Comparison of ENCODE assay signal across 2 cellular contexts in the genomic region with DNA sequence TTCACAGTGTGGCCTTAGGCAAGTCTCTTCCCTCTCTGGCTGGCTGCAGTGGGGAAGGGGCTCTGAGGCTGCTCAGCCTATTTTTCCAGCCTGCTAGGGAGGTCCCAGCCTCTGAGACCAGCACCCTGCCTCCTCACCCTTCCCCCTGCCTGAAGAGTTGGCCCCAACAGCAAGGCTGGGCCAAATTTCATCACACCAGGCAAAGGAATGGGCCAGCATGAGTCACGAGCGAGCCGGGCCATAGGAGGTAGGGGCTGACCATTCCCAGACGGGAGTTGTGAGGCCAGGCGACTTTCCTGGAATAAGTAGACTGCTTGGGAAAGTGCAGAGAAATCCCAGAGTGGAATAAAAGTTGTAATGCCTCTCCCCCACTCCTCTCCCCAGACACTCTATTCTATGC.
A peak's percentile ranks its signal among the peaks of the same experiment; 100 is the strongest.
TF ChIP-seq lines count a peak whose summit lies in the region.

No MANE protein-coding gene starts in this region.

TF ChIP-seq in IMR-90, 13 proteins besides CTCF, POLR2A, EP300 and RAD21:
- TF ChIP-seq CEBPB (IDR thresholded peaks at IDR 0.05; ENCODE audit: low read depth, low read length) = peak; percentile 96
- TF ChIP-seq CHD1 (IDR thresholded peaks at IDR 0.05; ENCODE audit: low read depth, low read length) = no peak
- TF ChIP-seq, protein P1, sequence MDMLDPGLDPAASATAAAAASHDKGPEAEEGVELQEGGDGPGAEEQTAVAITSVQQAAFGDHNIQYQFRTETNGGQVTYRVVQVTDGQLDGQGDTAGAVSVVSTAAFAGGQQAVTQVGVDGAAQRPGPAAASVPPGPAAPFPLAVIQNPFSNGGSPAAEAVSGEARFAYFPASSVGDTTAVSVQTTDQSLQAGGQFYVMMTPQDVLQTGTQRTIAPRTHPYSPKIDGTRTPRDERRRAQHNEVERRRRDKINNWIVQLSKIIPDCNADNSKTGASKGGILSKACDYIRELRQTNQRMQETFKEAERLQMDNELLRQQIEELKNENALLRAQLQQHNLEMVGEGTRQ (IDR thresholded peaks at IDR 0.05; ENCODE audit: low read depth, low read length) = no peak; the same call in 1 of the 2 replicates
- TF ChIP-seq MXI1 (IDR thresholded peaks at IDR 0.05; ENCODE audit: borderline replicate concordance, low read depth, low read length) = no peak
- no peak for TF ChIP-seq MAFK (IDR thresholded peaks at IDR 0.05; ENCODE audit: low read depth, low read length)
- no peak for TF ChIP-seq SMC3 (IDR thresholded peaks at IDR 0.05; ENCODE audit: low read depth, low read length)
- peak; percentile 71 for TF ChIP-seq RCOR1 (IDR thresholded peaks at IDR 0.05; ENCODE audit: insufficient replicate concordance, low read length)
- peak; percentile 90 for TF ChIP-seq FOS (IDR thresholded peaks at IDR 0.05; ENCODE audit: low read depth, low read length)
- TF ChIP-seq MAZ (IDR thresholded peaks at IDR 0.05; ENCODE audit: borderline replicate concordance, low read depth, low read length) = peak; percentile 73; the same call in 1 of the 2 replicates
- TF ChIP-seq NFE2L2 (IDR thresholded peaks at IDR 0.05; ENCODE audit: low read depth, low read length) = no peak
- TF ChIP-seq, protein P2, sequence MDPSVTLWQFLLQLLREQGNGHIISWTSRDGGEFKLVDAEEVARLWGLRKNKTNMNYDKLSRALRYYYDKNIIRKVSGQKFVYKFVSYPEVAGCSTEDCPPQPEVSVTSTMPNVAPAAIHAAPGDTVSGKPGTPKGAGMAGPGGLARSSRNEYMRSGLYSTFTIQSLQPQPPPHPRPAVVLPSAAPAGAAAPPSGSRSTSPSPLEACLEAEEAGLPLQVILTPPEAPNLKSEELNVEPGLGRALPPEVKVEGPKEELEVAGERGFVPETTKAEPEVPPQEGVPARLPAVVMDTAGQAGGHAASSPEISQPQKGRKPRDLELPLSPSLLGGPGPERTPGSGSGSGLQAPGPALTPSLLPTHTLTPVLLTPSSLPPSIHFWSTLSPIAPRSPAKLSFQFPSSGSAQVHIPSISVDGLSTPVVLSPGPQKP (IDR thresholded peaks at IDR 0.05; ENCODE audit: borderline replicate concordance, low read depth, low read length) = no peak

TF ChIP-seq in H1, 55 proteins besides CTCF, POLR2A, EP300 and RAD21:
- TF ChIP-seq, protein P3, sequence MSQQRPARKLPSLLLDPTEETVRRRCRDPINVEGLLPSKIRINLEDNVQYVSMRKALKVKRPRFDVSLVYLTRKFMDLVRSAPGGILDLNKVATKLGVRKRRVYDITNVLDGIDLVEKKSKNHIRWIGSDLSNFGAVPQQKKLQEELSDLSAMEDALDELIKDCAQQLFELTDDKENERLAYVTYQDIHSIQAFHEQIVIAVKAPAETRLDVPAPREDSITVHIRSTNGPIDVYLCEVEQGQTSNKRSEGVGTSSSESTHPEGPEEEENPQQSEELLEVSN (IDR thresholded peaks at IDR 0.05) = no peak
- TF ChIP-seq CEBPB (IDR thresholded peaks at IDR 0.05; ENCODE audit: low read depth, low read length) = 0 out of 2 replicates have a peak, but pooled peaks have one; percentile 7
